Comparison of ENCODE assay signal across 10 cellular contexts in genomic region chr7:101127460-101128039, GRCh38. TPM values are rescaled to one million over a fixed set of nuclear protein-coding genes. Genes with fewer than 3 reads are reported as not detected.
DNase-seq lines count a peak whose midpoint lies in the region; ATAC-seq, FAIRE-seq and TF ChIP-seq lines count a peak whose summit lies in the region.
"Had no signal": no experiment of that assay in that cellular context is flagged by ENCODE, and none has a peak within 500 bp of the region (broad histone marks: within the 10 kb centered on the region; RNA-seq: fewer than 3 reads in every experiment).

No MANE protein-coding gene starts in this region.

- H3K9ac ChIP-seq in kidney (ENCODE audit: low read length in 2 of 2): peak overlapping the region in 1 of 2 donors; percentile 40
- H3K9ac ChIP-seq in subcutaneous abdominal adipose tissue (ENCODE audit: low read length in 5 of 5): no peak overlapping the region

- H3K27me3 ChIP-seq in subcutaneous abdominal adipose tissue (ENCODE audit: control insufficient read depth in 5 of 5, insufficient read depth in 4 of 5, low read length in 5 of 5): peaks cover 0 to 17% (median 4%) of the 10 kb centered on the region in 5 donors

- CTCF ChIA-PET in activated CD4-positive, alpha-beta memory T cell treated with anti-CD3 and anti-CD28 coated beads, Interleukin-2, amount 10 ng/mL, durations not matched to agents 7 days and 5 days (lab: Charles Lee): interaction anchor here (2.9 to 5.5 kb wide), 2 partner anchors 11 to 16 kb away, joined by 15 to 26 read pairs; no protein-coding TSS in a partner anchor
- CTCF ChIA-PET in activated CD4-positive, alpha-beta memory T cell treated with anti-CD3 and anti-CD28 coated beads for 36 hours (lab: Charles Lee): interaction anchor here (1.0 to 6.8 kb wide), 3 partner anchors 13 to 65 kb away, joined by 4 to 35 read pairs (median 10); no protein-coding TSS in a partner anchor

- in situ Hi-C loops in astrocyte of the cerebellum (cut with HindIII; ENCODE audit: low sequenced_read_pairs): no loop called here

- POLR2A ChIA-PET in activated CD4-positive, alpha-beta memory T cell treated with anti-CD3 and anti-CD28 coated beads, Interleukin-2, amount 10 ng/mL, durations not matched to agents 7 days and 5 days (lab: Charles Lee): interaction anchor here (1.4 kb wide), 2 partner anchors 8 to 42 kb away, joined by 3 to 6 read pairs; partner anchors contain the start of gene TRIM56
- POLR2A ChIA-PET in activated CD4-positive, alpha-beta memory T cell treated with anti-CD3 and anti-CD28 coated beads for 36 hours (lab: Charles Lee): no interaction called here

- H3K4me3 ChIP-seq in astrocyte of the cerebellum (ENCODE audit: low read depth, low read length): peak overlapping the region; percentile 61
- H3K4me3 ChIP-seq in kidney (ENCODE audit: low read length in 2 of 2): peak overlapping the region; percentile 58 to 59
- peak overlapping the region; percentile 1 to 54 (median 41) for H3K4me3 ChIP-seq in subcutaneous abdominal adipose tissue (ENCODE audit: low read depth in 1 of 5, low read length in 5 of 5)

- intact Hi-C loops in activated CD4-positive, alpha-beta memory T cell treated with anti-CD3 and anti-CD28 coated beads for 36 hours (cut with micrococcal nuclease): no loop called here
- intact Hi-C loops in kidney (cut with DNase I): no loop called here

- TF ChIP-seq CTCF in astrocyte of the cerebellum (IDR thresholded peaks at IDR 0.05; ENCODE audit: low read depth, low read length, missing control alignments) (no peak), kidney (IDR thresholded peaks at IDR 0.05; ENCODE audit: borderline replicate concordance, extremely low read depth, insufficient read depth) (no peak)

- H3K36me3 Mint-ChIP-seq in activated CD4-positive, alpha-beta memory T cell treated with anti-CD3 and anti-CD28 coated beads, Interleukin-2, amount 10 ng/mL, durations not matched to agents 7 days and 5 days (ENCODE audit: low read depth): no peaks in the 10 kb centered on the region
- H3K36me3 Mint-ChIP-seq in activated CD4-positive, alpha-beta memory T cell treated with anti-CD3 and anti-CD28 coated beads for 36 hours: no peaks in the 10 kb centered on the region
- no peaks in the 10 kb centered on the region for H3K36me3 Mint-ChIP-seq in stimulated activated memory B cell treated with anti-CD40 and anti-IgM and Interleukin-4, amounts not matched to agents 10 μg/mL and 1 μg/mL and 100 μg/mL, for 72 hours

- no peaks in the 10 kb centered on the region for H3K9me3 ChIP-seq in kidney (ENCODE audit: control insufficient read depth in 1 of 2, low read length in 2 of 2)
- no peaks in the 10 kb centered on the region for H3K9me3 ChIP-seq in subcutaneous abdominal adipose tissue (ENCODE audit: control insufficient read depth in 5 of 5, low read length in 5 of 5)

- H3K27ac ChIP-seq in kidney (ENCODE audit: low read depth in 2 of 2, low read length in 2 of 2): no peak overlapping the region
- peak overlapping the region; percentile 15 for H3K27ac ChIP-seq in subcutaneous abdominal adipose tissue (ENCODE audit: low read depth, low read length)

- DNase-seq in activated CD4-positive, alpha-beta memory T cell treated with anti-CD3 and anti-CD28 coated beads, Interleukin-2, amount 10 ng/mL, durations not matched to agents 7 days and 5 days: no peak
- no peak for DNase-seq in activated CD4-positive, alpha-beta memory T cell treated with anti-CD3 and anti-CD28 coated beads for 36 hours
- DNase-seq in astrocyte of the cerebellum (ENCODE audit: low read depth) (no peak), kidney (no peak)
- DNase-seq in stimulated activated CD4-positive, alpha-beta T cell treated with anti-CD3 and anti-CD28 coated beads, Interleukin-1b, Interleukin-23, amount 100 ng/mL, for 48 hours: no peak
- DNase-seq: NCI-H446 treated with DMSO at 0.1 percent for 48 hours had no signal

- H3K27me3 Mint-ChIP-seq in activated CD4-positive, alpha-beta memory T cell treated with anti-CD3 and anti-CD28 coated beads, Interleukin-2, amount 10 ng/mL, durations not matched to agents 7 days and 5 days: peaks cover 57% of the 10 kb centered on the region
- peaks cover 44% of the 10 kb centered on the region for H3K27me3 Mint-ChIP-seq in activated CD4-positive, alpha-beta memory T cell treated with anti-CD3 and anti-CD28 coated beads for 36 hours
- H3K27me3 Mint-ChIP-seq in stimulated activated memory B cell treated with anti-CD40 and anti-IgM and Interleukin-4, amounts not matched to agents 10 μg/mL and 1 μg/mL and 100 μg/mL, for 72 hours: peaks cover 76% of the 10 kb centered on the region

- no peak overlapping the region for H3K27ac Mint-ChIP-seq in activated CD4-positive, alpha-beta memory T cell treated with anti-CD3 and anti-CD28 coated beads, Interleukin-2, amount 10 ng/mL, durations not matched to agents 7 days and 5 days
- H3K27ac Mint-ChIP-seq in activated CD4-positive, alpha-beta memory T cell treated with anti-CD3 and anti-CD28 coated beads for 36 hours: no peak overlapping the region
- H3K27ac Mint-ChIP-seq in stimulated activated memory B cell treated with anti-CD40 and anti-IgM and Interleukin-4, amounts not matched to agents 10 μg/mL and 1 μg/mL and 100 μg/mL, for 72 hours: no peak overlapping the region

- H3K4me1 ChIP-seq in kidney (ENCODE audit: control insufficient read depth in 1 of 2, insufficient read depth in 1 of 2, low read depth in 1 of 2, low read length in 2 of 2) (peaks cover 7 to 17% of the 10 kb centered on the region in 2 donors), subcutaneous abdominal adipose tissue (ENCODE audit: control insufficient read depth in 5 of 5, insufficient read depth in 5 of 5, low read length in 5 of 5) (peaks cover 7 to 45% (median 33%) of the 10 kb centered on the region in 5 donors)

- ATAC-seq in GM18502 (IDR thresholded peaks at IDR 0.05; ENCODE audit: poor library complexity, unreplicated experiment): no peak
- ATAC-seq in stimulated activated memory B cell treated with anti-CD40 and anti-IgM and Interleukin-4, amounts not matched to agents 10 μg/mL and 1 μg/mL and 100 μg/mL, for 72 hours: no peak

- H3K9me3 Mint-ChIP-seq in activated CD4-positive, alpha-beta memory T cell treated with anti-CD3 and anti-CD28 coated beads, Interleukin-2, amount 10 ng/mL, durations not matched to agents 7 days and 5 days: no peaks in the 10 kb centered on the region
- H3K9me3 Mint-ChIP-seq in activated CD4-positive, alpha-beta memory T cell treated with anti-CD3 and anti-CD28 coated beads for 36 hours: no peaks in the 10 kb centered on the region
- H3K9me3 Mint-ChIP-seq in stimulated activated memory B cell treated with anti-CD40 and anti-IgM and Interleukin-4, amounts not matched to agents 10 μg/mL and 1 μg/mL and 100 μg/mL, for 72 hours: no peaks in the 10 kb centered on the region

- FAIRE-seq in kidney (lab: Jason Lieb, UNC): no peak

- H3K36me3 ChIP-seq in kidney (ENCODE audit: control insufficient read depth in 1 of 2, insufficient read depth in 2 of 2, low read length in 2 of 2): no peaks in the 10 kb centered on the region
- peaks cover 0 to 3% (median 2%) of the 10 kb centered on the region in 5 donors for H3K36me3 ChIP-seq in subcutaneous abdominal adipose tissue (ENCODE audit: control insufficient read depth in 5 of 5, insufficient read depth in 5 of 5, low read length in 5 of 5)

- H3K4me3 Mint-ChIP-seq in activated CD4-positive, alpha-beta memory T cell treated with anti-CD3 and anti-CD28 coated beads, Interleukin-2, amount 10 ng/mL, durations not matched to agents 7 days and 5 days: peak overlapping the region; percentile 59
- no peak overlapping the region for H3K4me3 Mint-ChIP-seq in activated CD4-positive, alpha-beta memory T cell treated with anti-CD3 and anti-CD28 coated beads for 36 hours
- H3K4me3 Mint-ChIP-seq in stimulated activated memory B cell treated with anti-CD40 and anti-IgM and Interleukin-4, amounts not matched to agents 10 μg/mL and 1 μg/mL and 100 μg/mL, for 72 hours: no peak overlapping the region

- H3K4me1 Mint-ChIP-seq in activated CD4-positive, alpha-beta memory T cell treated with anti-CD3 and anti-CD28 coated beads, Interleukin-2, amount 10 ng/mL, durations not matched to agents 7 days and 5 days: peaks cover 43% of the 10 kb centered on the region
- peaks cover 28% of the 10 kb centered on the region for H3K4me1 Mint-ChIP-seq in activated CD4-positive, alpha-beta memory T cell treated with anti-CD3 and anti-CD28 coated beads for 36 hours (ENCODE audit: low read depth)
- peaks cover 36% of the 10 kb centered on the region for H3K4me1 Mint-ChIP-seq in stimulated activated memory B cell treated with anti-CD40 and anti-IgM and Interleukin-4, amounts not matched to agents 10 μg/mL and 1 μg/mL and 100 μg/mL, for 72 hours

RNA-seq across cellular contexts. Expression of gene SERPINE1, which starts 0.6 kb away (rescaled TPM):
- total RNA-seq in activated CD4-positive, alpha-beta memory T cell treated with anti-CD3 and anti-CD28 coated beads, Interleukin-2, amount 10 ng/mL, durations not matched to agents 7 days and 5 days: under 1 TPM; 0.23 to 0.28 TPM
- total RNA-seq in activated CD4-positive, alpha-beta memory T cell treated with anti-CD3 and anti-CD28 coated beads for 36 hours: under 1 TPM in 1 of 2 experiments, not detected in 1; 0.12 TPM
- total RNA-seq in kidney: 9.9 TPM
- 3.5 TPM for polyA plus RNA-seq in kidney (ENCODE audit: insufficient read depth, low read depth, low replicate concordance)

RNA-seq across cellular contexts. Expression of gene AP1S1, which starts 26.7 kb away (rescaled TPM):
- total RNA-seq in activated CD4-positive, alpha-beta memory T cell treated with anti-CD3 and anti-CD28 coated beads, Interleukin-2, amount 10 ng/mL, durations not matched to agents 7 days and 5 days: 10 to 100 TPM; 46.7 to 50.0 TPM
- total RNA-seq in activated CD4-positive, alpha-beta memory T cell treated with anti-CD3 and anti-CD28 coated beads for 36 hours: 10 to 100 TPM; 41.1 to 44.7 TPM
- 50.4 TPM for total RNA-seq in kidney
- 133 TPM for polyA plus RNA-seq in kidney (ENCODE audit: insufficient read depth, low read depth, low replicate concordance)

RNA-seq across cellular contexts. Expression of gene VGF, which starts 37.8 kb away (rescaled TPM):
- total RNA-seq in activated CD4-positive, alpha-beta memory T cell treated with anti-CD3 and anti-CD28 coated beads, Interleukin-2, amount 10 ng/mL, durations not matched to agents 7 days and 5 days: under 1 TPM; 0.30 to 0.33 TPM
- total RNA-seq in activated CD4-positive, alpha-beta memory T cell treated with anti-CD3 and anti-CD28 coated beads for 36 hours: not detected
- total RNA-seq in kidney: 0.38 TPM
- 2.2 TPM for polyA plus RNA-seq in kidney (ENCODE audit: insufficient read depth, low read depth, low replicate concordance)
- total RNA-seq: esophagus mucosa had no signal

RNA-seq across cellular contexts. Expression of gene TRIM56, which starts 42.3 kb away (rescaled TPM):
- 10 to 100 TPM; 72.6 to 72.7 TPM for total RNA-seq in activated CD4-positive, alpha-beta memory T cell treated with anti-CD3 and anti-CD28 coated beads, Interleukin-2, amount 10 ng/mL, durations not matched to agents 7 days and 5 days
- total RNA-seq in activated CD4-positive, alpha-beta memory T cell treated with anti-CD3 and anti-CD28 coated beads for 36 hours: 10 to 100 TPM; 42.3 to 44.5 TPM
- 54.5 TPM for total RNA-seq in kidney
- 6.9 TPM for polyA plus RNA-seq in kidney (ENCODE audit: insufficient read depth, low read depth, low replicate concordance)

RNA-seq across cellular contexts. Expression of gene NAT16, which starts 52.5 kb away (rescaled TPM):
- not detected for total RNA-seq in activated CD4-positive, alpha-beta memory T cell treated with anti-CD3 and anti-CD28 coated beads, Interleukin-2, amount 10 ng/mL, durations not matched to agents 7 days and 5 days
- not detected for total RNA-seq in activated CD4-positive, alpha-beta memory T cell treated with anti-CD3 and anti-CD28 coated beads for 36 hours
- not detected for total RNA-seq in kidney
- not detected for polyA plus RNA-seq in kidney (ENCODE audit: insufficient read depth, low read depth, low replicate concordance)
- total RNA-seq: esophagus mucosa had no signal
